12 cellular contexts compared by ENCODE assay signal in genomic region chr9:33416996-33417395, GRCh38. TPM values are rescaled to one million over a fixed set of nuclear protein-coding genes. Genes with fewer than 3 reads are reported as not detected.
A peak's percentile ranks its signal among the peaks of the same experiment; 100 is the strongest.
DNase-seq lines count a peak whose midpoint lies in the region; ATAC-seq and TF ChIP-seq lines count a peak whose summit lies in the region.
"Had no signal": no experiment of that assay in that cellular context is flagged by ENCODE, and none has a peak within 500 bp of the region (broad histone marks: within the 10 kb centered on the region; RNA-seq: fewer than 3 reads in every experiment).

No MANE protein-coding gene starts in this region.

- peaks cover 62% of the 10 kb centered on the region for H3K4me1 Mint-ChIP-seq in activated CD4-positive, alpha-beta T cell treated with anti-CD3 and anti-CD28 coated beads, Interleukin-2, amount 10 ng/mL, durations not matched to agents 7 days and 5 days
- peaks cover 68% of the 10 kb centered on the region for H3K4me1 Mint-ChIP-seq in activated naive CD4-positive, alpha-beta T cell treated with anti-CD3 and anti-CD28 coated beads, Interleukin-2, amount 10 ng/mL, durations not matched to agents 7 days and 5 days
- peaks cover 13% of the 10 kb centered on the region for H3K4me1 Mint-ChIP-seq in type B pancreatic cell (ENCODE audit: unreplicated experiment)

- H3K9me3 Mint-ChIP-seq in activated CD4-positive, alpha-beta T cell treated with anti-CD3 and anti-CD28 coated beads, Interleukin-2, amount 10 ng/mL, durations not matched to agents 7 days and 5 days, result no peaks in the 10 kb centered on the region
- H3K9me3 Mint-ChIP-seq in activated naive CD4-positive, alpha-beta T cell treated with anti-CD3 and anti-CD28 coated beads, Interleukin-2, amount 10 ng/mL, durations not matched to agents 7 days and 5 days, result no peaks in the 10 kb centered on the region
- H3K9me3 Mint-ChIP-seq in type B pancreatic cell, result no peaks in the 10 kb centered on the region

- H3K27me3 Mint-ChIP-seq in activated CD4-positive, alpha-beta T cell treated with anti-CD3 and anti-CD28 coated beads, Interleukin-2, amount 10 ng/mL, durations not matched to agents 7 days and 5 days, result peaks cover 5% of the 10 kb centered on the region
- peaks cover 14% of the 10 kb centered on the region for H3K27me3 Mint-ChIP-seq in activated naive CD4-positive, alpha-beta T cell treated with anti-CD3 and anti-CD28 coated beads, Interleukin-2, amount 10 ng/mL, durations not matched to agents 7 days and 5 days
- peaks cover 8% of the 10 kb centered on the region for H3K27me3 Mint-ChIP-seq in type B pancreatic cell

- peak; percentile 26 for DNase-seq in stimulated activated CD8-positive, alpha-beta memory T cell treated with anti-CD3 and anti-CD28 coated beads, Interleukin-12 subunit alpha, Interleukin-12 subunit beta, amount 100 ng/mL, for 1 hour (ENCODE audit: low read depth)
- no peak for DNase-seq in stimulated activated CD8-positive, alpha-beta memory T cell treated with anti-CD3 and anti-CD28 coated beads, Interleukin-4, amount 100 ng/mL, for 48 hours
- DNase-seq in activated CD4-positive, alpha-beta T cell treated with anti-CD3 and anti-CD28 coated beads, Interleukin-2, amount 10 ng/mL, durations not matched to agents 7 days and 5 days, result peak; percentile 48
- peak; percentile 55 for DNase-seq in activated naive CD4-positive, alpha-beta T cell treated with anti-CD3 and anti-CD28 coated beads, Interleukin-2, amount 10 ng/mL, durations not matched to agents 7 days and 5 days
- DNase-seq in type B pancreatic cell (ENCODE audit: extremely low spot score, unreplicated experiment) (no peak), GM13976 (ENCODE audit: low spot score) (no peak), ecto neural progenitor cell (ENCODE audit: low spot score) (no peak)
- DNase-seq: DND-41, NCI-H1092, posterior cingulate gyrus had no signal

- no peaks in the 10 kb centered on the region for H3K36me3 Mint-ChIP-seq in activated CD4-positive, alpha-beta T cell treated with anti-CD3 and anti-CD28 coated beads, Interleukin-2, amount 10 ng/mL, durations not matched to agents 7 days and 5 days (ENCODE audit: low read depth)
- peaks cover 2% of the 10 kb centered on the region for H3K36me3 Mint-ChIP-seq in activated naive CD4-positive, alpha-beta T cell treated with anti-CD3 and anti-CD28 coated beads, Interleukin-2, amount 10 ng/mL, durations not matched to agents 7 days and 5 days
- no peaks in the 10 kb centered on the region for H3K36me3 Mint-ChIP-seq in type B pancreatic cell

- ATAC-seq in GM21367 (IDR thresholded peaks at IDR 0.05; ENCODE audit: unreplicated experiment), result no peak
- ATAC-seq: SK-N-SH treated with all-trans-retinoic acid at 6 μM for 48 hours had no signal

- CTCF ChIA-PET in activated CD4-positive, alpha-beta T cell treated with anti-CD3 and anti-CD28 coated beads, Interleukin-2, amount 10 ng/mL, durations not matched to agents 7 days and 5 days (lab: Charles Lee), result interaction anchor here (0.9 to 11.3 kb wide), 9 partner anchors 10 to 130 kb away, joined by 3 to 132 read pairs (median 19); partner anchors contain the start of genes AQP3 and AQP7
- CTCF ChIA-PET in activated naive CD4-positive, alpha-beta T cell treated with anti-CD3 and anti-CD28 coated beads, Interleukin-2, amount 10 ng/mL, durations not matched to agents 7 days and 5 days (lab: Charles Lee), result interaction anchor here (0.9 to 11.2 kb wide), 6 partner anchors 13 to 145 kb away, joined by 3 to 193 read pairs (median 25); partner anchors contain the start of gene AQP3

- in situ Hi-C loops in GM13976 (cut with MboI; ENCODE audit: low sequenced_read_pairs, unreplicated experiment), result no loop called here

- H3K27ac Mint-ChIP-seq in activated CD4-positive, alpha-beta T cell treated with anti-CD3 and anti-CD28 coated beads, Interleukin-2, amount 10 ng/mL, durations not matched to agents 7 days and 5 days, result peak overlapping the region; percentile 99
- H3K27ac Mint-ChIP-seq in activated naive CD4-positive, alpha-beta T cell treated with anti-CD3 and anti-CD28 coated beads, Interleukin-2, amount 10 ng/mL, durations not matched to agents 7 days and 5 days, result peak overlapping the region; percentile 98
- peak overlapping the region; percentile 30 for H3K27ac Mint-ChIP-seq in type B pancreatic cell

- POLR2A ChIA-PET in activated CD4-positive, alpha-beta T cell treated with anti-CD3 and anti-CD28 coated beads, Interleukin-2, amount 10 ng/mL, durations not matched to agents 7 days and 5 days (lab: Charles Lee), result no interaction called here

- TF ChIP-seq CTCF in type B pancreatic cell (conservative IDR thresholded peaks at IDR 0.05) (no peak), GM13976 (IDR thresholded peaks at IDR 0.05; ENCODE audit: borderline replicate concordance, control extremely low read depth, extremely low read depth, insufficient read depth, missing control alignments) (no peak)

- H3K4me3 Mint-ChIP-seq in activated CD4-positive, alpha-beta T cell treated with anti-CD3 and anti-CD28 coated beads, Interleukin-2, amount 10 ng/mL, durations not matched to agents 7 days and 5 days, result peak overlapping the region; percentile 7
- peak overlapping the region; percentile 3 for H3K4me3 Mint-ChIP-seq in activated naive CD4-positive, alpha-beta T cell treated with anti-CD3 and anti-CD28 coated beads, Interleukin-2, amount 10 ng/mL, durations not matched to agents 7 days and 5 days
- peak overlapping the region; percentile 62 for H3K4me3 Mint-ChIP-seq in type B pancreatic cell

RNA-seq across cellular contexts. Expression of gene AQP7, which starts 14.6 kb away (rescaled TPM):
- total RNA-seq in activated CD4-positive, alpha-beta T cell treated with anti-CD3 and anti-CD28 coated beads, Interleukin-2, amount 10 ng/mL, durations not matched to agents 7 days and 5 days, result under 1 TPM; 0.23 to 0.35 TPM
- 3.7 and 5.0 TPM in 2 replicates for total RNA-seq in type B pancreatic cell (ENCODE audit: low replicate concordance)

RNA-seq across cellular contexts. Expression of gene AQP3, which starts 30.4 kb away (rescaled TPM):
- 100 to 1,000 TPM; 190 to 194 TPM for total RNA-seq in activated CD4-positive, alpha-beta T cell treated with anti-CD3 and anti-CD28 coated beads, Interleukin-2, amount 10 ng/mL, durations not matched to agents 7 days and 5 days
- 33.1 and 67.0 TPM in 2 replicates for total RNA-seq in type B pancreatic cell (ENCODE audit: low replicate concordance)

RNA-seq across cellular contexts. Expression of gene NOL6, which starts 56.7 kb away (rescaled TPM):
- total RNA-seq in activated CD4-positive, alpha-beta T cell treated with anti-CD3 and anti-CD28 coated beads, Interleukin-2, amount 10 ng/mL, durations not matched to agents 7 days and 5 days, result 10 to 100 TPM; 36.2 to 37.7 TPM
- 39.2 and 46.3 TPM in 2 replicates for total RNA-seq in type B pancreatic cell (ENCODE audit: low replicate concordance)

Comparison
In these comparisons a context has a peak if more than half of its experiments do, and no peak if none do; other contexts are left out.
1. DNase-seq: peak in stimulated activated CD8-positive, alpha-beta memory T cell treated with anti-CD3 and anti-CD28 coated beads, Interleukin-12 subunit alpha, Interleukin-12 subunit beta, amount 100 ng/mL, for 1 hour (single experiment), activated CD4-positive, alpha-beta T cell treated with anti-CD3 and anti-CD28 coated beads, Interleukin-2, amount 10 ng/mL, durations not matched to agents 7 days and 5 days (single experiment) and activated naive CD4-positive, alpha-beta T cell treated with anti-CD3 and anti-CD28 coated beads, Interleukin-2, amount 10 ng/mL, durations not matched to agents 7 days and 5 days (single experiment); none in stimulated activated CD8-positive, alpha-beta memory T cell treated with anti-CD3 and anti-CD28 coated beads, Interleukin-4, amount 100 ng/mL, for 48 hours (single experiment), type B pancreatic cell (single experiment), GM13976 (single experiment) and ecto neural progenitor cell (single experiment).
2. H3K27ac Mint-ChIP-seq: peak in every context shown above with its lines; median percentile 99 in activated CD4-positive, alpha-beta T cell treated with anti-CD3 and anti-CD28 coated beads, Interleukin-2, amount 10 ng/mL, durations not matched to agents 7 days and 5 days; 98 in activated naive CD4-positive, alpha-beta T cell treated with anti-CD3 and anti-CD28 coated beads, Interleukin-2, amount 10 ng/mL, durations not matched to agents 7 days and 5 days; 30 in type B pancreatic cell.
3. H3K4me3 Mint-ChIP-seq: peak in every context shown above with its lines; median percentile 62 in type B pancreatic cell; 7 in activated CD4-positive, alpha-beta T cell treated with anti-CD3 and anti-CD28 coated beads, Interleukin-2, amount 10 ng/mL, durations not matched to agents 7 days and 5 days; 3 in activated naive CD4-positive, alpha-beta T cell treated with anti-CD3 and anti-CD28 coated beads, Interleukin-2, amount 10 ng/mL, durations not matched to agents 7 days and 5 days.